Comparison of ENCODE assay signal across 30 cellular contexts in the genomic region with DNA sequence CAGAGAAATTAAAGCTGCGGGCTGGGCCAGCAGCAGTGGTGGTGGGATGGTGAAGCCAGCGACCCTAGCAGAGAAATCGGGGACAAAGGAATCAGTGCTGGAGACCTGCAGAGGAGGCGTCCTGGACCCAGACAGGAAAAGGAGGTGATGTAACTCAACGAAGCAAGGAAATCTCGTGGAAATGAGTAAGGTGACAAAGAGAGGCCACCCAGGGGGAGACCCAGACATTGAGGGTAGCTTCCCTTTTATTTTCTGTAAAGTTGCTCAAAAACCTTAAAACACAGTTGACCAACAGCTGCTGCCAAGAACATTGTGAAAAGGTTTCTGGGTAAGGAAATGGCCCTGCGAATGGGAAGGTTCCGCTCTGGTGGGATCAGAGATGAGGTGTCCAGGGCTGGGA. TPM values are rescaled to one million over a fixed set of nuclear protein-coding genes. Genes with fewer than 3 reads are reported as not detected.
DNase-seq lines count a peak whose midpoint lies in the region; ATAC-seq, FAIRE-seq and TF ChIP-seq lines count a peak whose summit lies in the region.
"Had no signal": no experiment of that assay in that cellular context is flagged by ENCODE, and none has a peak within 500 bp of the region (broad histone marks: within the 10 kb centered on the region; RNA-seq: fewer than 3 reads in every experiment).

No MANE protein-coding gene starts in this region.

- H3K36me3 ChIP-seq in astrocyte (ENCODE audit: insufficient read depth, low read length), result no peaks in the 10 kb centered on the region
- H3K36me3 ChIP-seq in neuronal stem cell (replicated peaks in 1 of 2; ENCODE audit: control insufficient read depth in 2 of 2, insufficient read depth in 2 of 2, low read length in 2 of 2), result no peaks in the 10 kb centered on the region
- no peaks in the 10 kb centered on the region for H3K36me3 ChIP-seq in Karpas-422 (ENCODE audit: insufficient read depth, low read length)
- H3K36me3 ChIP-seq: ascending aorta, sigmoid colon, suprapubic skin had no signal

- H3K9me3 Mint-ChIP-seq in astrocyte (ENCODE audit: unreplicated experiment), result no peaks in the 10 kb centered on the region
- H3K9me3 Mint-ChIP-seq in activated naive CD8-positive, alpha-beta T cell treated with anti-CD3 and anti-CD28 coated beads for 36 hours, result no peaks in the 10 kb centered on the region
- H3K9me3 Mint-ChIP-seq: activated naive CD8-positive, alpha-beta T cell treated with anti-CD3 and anti-CD28 coated beads, Interleukin-2, amount 10 ng/mL, durations not matched to agents 7 days and 5 days; stimulated activated memory B cell treated with anti-CD40 and anti-IgM and Interleukin-4, amounts not matched to agents 10 μg/mL and 1 μg/mL and 100 μg/mL, for 72 hours; T-cell had no signal

- H3K79me2 ChIP-seq in astrocyte (ENCODE audit: insufficient read depth, low read length) (no peaks in the 10 kb centered on the region), Karpas-422 (ENCODE audit: low read length) (no peaks in the 10 kb centered on the region)

- H2AFZ ChIP-seq in astrocyte (ENCODE audit: low read depth, low read length) (no peak overlapping the region), neuronal stem cell (ENCODE audit: low read length) (no peak overlapping the region), Karpas-422 (ENCODE audit: low read length) (no peak overlapping the region)
- H2AFZ ChIP-seq: GM23248 had no signal

- H3K79me1 ChIP-seq in neuronal stem cell (ENCODE audit: low read depth, low read length), result no peaks in the 10 kb centered on the region

- peak overlapping the region; percentile 64 for H2BK15ac ChIP-seq in neuronal stem cell (ENCODE audit: low read length)

- no peaks in the 10 kb centered on the region for H3K4me1 Mint-ChIP-seq in astrocyte (ENCODE audit: low read depth, unreplicated experiment)
- H3K4me1 Mint-ChIP-seq in activated naive CD8-positive, alpha-beta T cell treated with anti-CD3 and anti-CD28 coated beads for 36 hours, result peaks cover 33% of the 10 kb centered on the region

- H2BK12ac ChIP-seq in neuronal stem cell (ENCODE audit: low read length), result no peak overlapping the region

- H3K27me3 Mint-ChIP-seq in astrocyte (ENCODE audit: low read depth, unreplicated experiment), result peaks cover 45% of the 10 kb centered on the region
- peaks cover 6% of the 10 kb centered on the region for H3K27me3 Mint-ChIP-seq in activated naive CD8-positive, alpha-beta T cell treated with anti-CD3 and anti-CD28 coated beads for 36 hours
- H3K27me3 Mint-ChIP-seq: stimulated activated memory B cell treated with anti-CD40 and anti-IgM and Interleukin-4, amounts not matched to agents 10 μg/mL and 1 μg/mL and 100 μg/mL, for 72 hours; T-cell had no signal

- H2BK5ac ChIP-seq in neuronal stem cell (ENCODE audit: low read length), result no peak overlapping the region

- no peak overlapping the region for H3K23ac ChIP-seq in neuronal stem cell (ENCODE audit: low read depth, low read length, poor library complexity)

- no peak overlapping the region for H2AK5ac ChIP-seq in neuronal stem cell (ENCODE audit: low read depth, low read length)

- no peak overlapping the region for H3K9ac ChIP-seq in astrocyte (ENCODE audit: low read length)
- no peak overlapping the region for H3K9ac ChIP-seq in neuronal stem cell (ENCODE audit: low read depth, low read length, poor library complexity)
- H3K9ac ChIP-seq in Karpas-422 (ENCODE audit: low read length), result no peak overlapping the region
- H3K9ac ChIP-seq: GM23248 had no signal

- no peak overlapping the region for H3K4me3 ChIP-seq in astrocyte (ENCODE audit: insufficient read depth, low read depth, low read length)
- H3K4me3 ChIP-seq in neuronal stem cell (ENCODE audit: low read length in 2 of 2), result no peak overlapping the region
- H3K4me3 ChIP-seq in Karpas-422 (ENCODE audit: low read length), result no peak overlapping the region
- H3K4me3 ChIP-seq: ascending aorta, dorsolateral prefrontal cortex, GM23248, psoas muscle, sigmoid colon, suprapubic skin had no signal

- H2BK120ac ChIP-seq in neuronal stem cell (ENCODE audit: low read depth, low read length), result no peak overlapping the region

- no peaks in the 10 kb centered on the region for H3K9me3 ChIP-seq in astrocyte (ENCODE audit: insufficient read depth, low read depth, low read length)
- no peaks in the 10 kb centered on the region for H3K9me3 ChIP-seq in neuronal stem cell (replicated peaks in 1 of 2; ENCODE audit: control insufficient read depth in 2 of 2, insufficient read depth in 1 of 2, low read depth in 1 of 2, low read length in 2 of 2)
- H3K9me3 ChIP-seq in Karpas-422 (ENCODE audit: low read length), result no peaks in the 10 kb centered on the region
- H3K9me3 ChIP-seq: ascending aorta, psoas muscle, sigmoid colon, suprapubic skin had no signal

- H3K4me1 ChIP-seq in astrocyte (ENCODE audit: insufficient read depth, low read length), result no peaks in the 10 kb centered on the region
- peaks cover 3 to 4% of the 10 kb centered on the region in 2 donors for H3K4me1 ChIP-seq in neuronal stem cell (ENCODE audit: control insufficient read depth in 2 of 2, insufficient read depth in 1 of 2, low read depth in 1 of 2, low read length in 2 of 2)
- H3K4me1 ChIP-seq in Karpas-422 (ENCODE audit: low read length), result peaks cover 5% of the 10 kb centered on the region

- H3K4me3 Mint-ChIP-seq in astrocyte (ENCODE audit: unreplicated experiment), result no peak overlapping the region
- H3K4me3 Mint-ChIP-seq in activated naive CD8-positive, alpha-beta T cell treated with anti-CD3 and anti-CD28 coated beads for 36 hours, result no peak overlapping the region
- H3K4me3 Mint-ChIP-seq: activated naive CD8-positive, alpha-beta T cell treated with anti-CD3 and anti-CD28 coated beads, Interleukin-2, amount 10 ng/mL, durations not matched to agents 7 days and 5 days; stimulated activated memory B cell treated with anti-CD40 and anti-IgM and Interleukin-4, amounts not matched to agents 10 μg/mL and 1 μg/mL and 100 μg/mL, for 72 hours; T-cell had no signal

- no peak overlapping the region for H4K8ac ChIP-seq in neuronal stem cell (ENCODE audit: low read depth, low read length)

- no CpG with 5 or more reads among the region's 8 CpGs for WGBS in neuronal stem cell (ENCODE audit: extremely low coverage in 2 of 2, insufficient read length in 2 of 2, insufficient replicate concordance in 1 of 2), 2 donors

- no peak for FAIRE-seq in astrocyte (lab: Jason Lieb, UNC)
- FAIRE-seq: GM18507, TTC549 had no signal

- no peak for TF ChIP-seq CTCF in astrocyte (IDR thresholded peaks at IDR 0.05; ENCODE audit: insufficient read depth, low read depth, low read length)

- H4K20me1 ChIP-seq in astrocyte (ENCODE audit: insufficient read depth, low read length) (no peaks in the 10 kb centered on the region), Karpas-422 (ENCODE audit: insufficient read depth, low read depth, low read length) (no peaks in the 10 kb centered on the region)

- H3K4me2 ChIP-seq in astrocyte (ENCODE audit: low read length) (no peak overlapping the region), neuronal stem cell (ENCODE audit: insufficient read depth, low read length, poor library complexity, severe bottlenecking) (no peak overlapping the region), Karpas-422 (ENCODE audit: low read depth, low read length, poor library complexity, severe bottlenecking) (no peak overlapping the region)

- H3K36me3 Mint-ChIP-seq in astrocyte (ENCODE audit: low read depth, unreplicated experiment), result no peaks in the 10 kb centered on the region
- no peaks in the 10 kb centered on the region for H3K36me3 Mint-ChIP-seq in activated naive CD8-positive, alpha-beta T cell treated with anti-CD3 and anti-CD28 coated beads for 36 hours
- H3K36me3 Mint-ChIP-seq: activated naive CD8-positive, alpha-beta T cell treated with anti-CD3 and anti-CD28 coated beads, Interleukin-2, amount 10 ng/mL, durations not matched to agents 7 days and 5 days; stimulated activated memory B cell treated with anti-CD40 and anti-IgM and Interleukin-4, amounts not matched to agents 10 μg/mL and 1 μg/mL and 100 μg/mL, for 72 hours; T-cell had no signal

- H4K91ac ChIP-seq in neuronal stem cell (ENCODE audit: low read depth, low read length, poor library complexity), result no peak overlapping the region

- H3K4ac ChIP-seq in neuronal stem cell (ENCODE audit: low read length), result no peak overlapping the region

- ATAC-seq in HG02571 (IDR thresholded peaks at IDR 0.05; ENCODE audit: unreplicated experiment), result no peak
- ATAC-seq: psoas muscle; stimulated activated memory B cell treated with anti-CD40 and anti-IgM and Interleukin-4, amounts not matched to agents 10 μg/mL and 1 μg/mL and 100 μg/mL, for 72 hours; T-cell had no signal

- H3K27ac Mint-ChIP-seq in astrocyte (ENCODE audit: unreplicated experiment), result peak overlapping the region; percentile 12
- H3K27ac Mint-ChIP-seq in activated naive CD8-positive, alpha-beta T cell treated with anti-CD3 and anti-CD28 coated beads for 36 hours, result no peak overlapping the region
- H3K27ac Mint-ChIP-seq: activated naive CD8-positive, alpha-beta T cell treated with anti-CD3 and anti-CD28 coated beads, Interleukin-2, amount 10 ng/mL, durations not matched to agents 7 days and 5 days; stimulated activated memory B cell treated with anti-CD40 and anti-IgM and Interleukin-4, amounts not matched to agents 10 μg/mL and 1 μg/mL and 100 μg/mL, for 72 hours; T-cell had no signal

- H3K27me3 ChIP-seq in astrocyte (ENCODE audit: insufficient read depth, low read length) (peaks cover 4% of the 10 kb centered on the region), neuronal stem cell (ENCODE audit: control insufficient read depth in 3 of 3, insufficient read depth in 3 of 3, low read depth in 1 of 3, low read length in 3 of 3) (peaks cover 0 to 12% (median 5%) of the 10 kb centered on the region in 3 experiments), Karpas-422 (ENCODE audit: low read length) (no peaks in the 10 kb centered on the region)
- H3K27me3 ChIP-seq: ascending aorta, dorsolateral prefrontal cortex had no signal

- DNase-seq in CD1c-positive myeloid dendritic cell (ENCODE audit: extremely low spot score), result peak; percentile 92
- DNase-seq in NOMO-1 (lab: John Stamatoyannopoulos, UW; ENCODE audit: unreplicated experiment in 2 of 2), result peak; percentile 86 to 93
- DNase-seq in astrocyte (ENCODE audit: low read depth), result no peak
- no peak for DNase-seq in neuronal stem cell (ENCODE audit: low spot score)
- DNase-seq in activated naive CD8-positive, alpha-beta T cell treated with anti-CD3 and anti-CD28 coated beads for 36 hours, result no peak
- DNase-seq in T-helper 9 cell, result no peak
- DNase-seq in Karpas-422, result no peak
- DNase-seq: activated CD4-positive, alpha-beta T cell treated with anti-CD3 and anti-CD28 coated beads, Interleukin-2, amount 50 U/mL, for 48 hours; activated effector memory CD4-positive, alpha-beta T cell treated with Interleukin-2 at 50 U/mL for 16 hours; activated naive CD8-positive, alpha-beta T cell treated with anti-CD3 and anti-CD28 coated beads, Interleukin-2, amount 10 ng/mL, durations not matched to agents 7 days and 5 days; central memory CD4-positive, alpha-beta T cell; DND-41; dorsolateral prefrontal cortex; GM23248; mesenchymal stem cell; NCI-H2081; NCI-H2227 treated with DMSO at 0.1 percent for 48 hours; NCI-H774; psoas muscle; sigmoid colon; stimulated activated CD4-positive, alpha-beta T cell treated with anti-CD3 and anti-CD28 coated beads, Interleukin-4, amount 100 ng/mL, for 4 hours; T-cell had no signal

- H3K18ac ChIP-seq in neuronal stem cell (ENCODE audit: low read length), result no peak overlapping the region

- H3K27ac ChIP-seq in astrocyte (ENCODE audit: low read depth, low read length) (no peak overlapping the region), neuronal stem cell (replicated peaks; ENCODE audit: low read length) (no peak overlapping the region), Karpas-422 (ENCODE audit: low read length) (no peak overlapping the region)
- H3K27ac ChIP-seq: ascending aorta, C4-2B, dorsolateral prefrontal cortex, GM23248, psoas muscle, sigmoid colon, suprapubic skin had no signal

- no peak overlapping the region for H3K14ac ChIP-seq in neuronal stem cell (ENCODE audit: low read length)

- no peaks in the 10 kb centered on the region for H3K9me2 ChIP-seq in Karpas-422 (replicated peaks; ENCODE audit: insufficient read depth, low read length)

RNA-seq across cellular contexts. Expression of a gene that starts 13.3 kb away (rescaled TPM):
- not detected in 2 replicates for total RNA-seq in astrocyte
- not detected for polyA plus RNA-seq in neuronal stem cell (2013, experiment 1 of 2)
- polyA plus RNA-seq in neuronal stem cell (2013, experiment 2 of 2), result not detected
- not detected for total RNA-seq in activated naive CD8-positive, alpha-beta T cell treated with anti-CD3 and anti-CD28 coated beads for 36 hours
- total RNA-seq in Karpas-422 (2014; rRNA removed; shearing (Covaris generic); ENCODE audit: low replicate concordance), result not detected in 2 replicates
- total RNA-seq: ascending aorta, GM23248, sigmoid colon, suprapubic skin had no signal
- polyA plus RNA-seq: GM23248 had no signal

RNA-seq across cellular contexts. Expression of a gene that starts 18.7 kb away (rescaled TPM):
- total RNA-seq in astrocyte, result 48.6 and 49.6 TPM in 2 replicates
- 15.8 TPM for polyA plus RNA-seq in neuronal stem cell (2013, experiment 1 of 2)
- polyA plus RNA-seq in neuronal stem cell (2013, experiment 2 of 2), result 14.9 TPM
- 10 to 100 TPM; 73.3 to 73.5 TPM for total RNA-seq in activated naive CD8-positive, alpha-beta T cell treated with anti-CD3 and anti-CD28 coated beads for 36 hours
- 36.5 and 61.3 TPM in 2 replicates for total RNA-seq in Karpas-422 (2014; rRNA removed; shearing (Covaris generic); ENCODE audit: low replicate concordance)

RNA-seq across cellular contexts. Expression of a gene that starts 21.3 kb away (rescaled TPM):
- total RNA-seq in astrocyte, result not detected in 2 replicates
- polyA plus RNA-seq in neuronal stem cell (2013, experiment 1 of 2), result not detected
- not detected for polyA plus RNA-seq in neuronal stem cell (2013, experiment 2 of 2)
- not detected for total RNA-seq in activated naive CD8-positive, alpha-beta T cell treated with anti-CD3 and anti-CD28 coated beads for 36 hours
- total RNA-seq in Karpas-422 (2014; rRNA removed; shearing (Covaris generic); ENCODE audit: low replicate concordance), result not detected in 2 replicates
- total RNA-seq: activated naive CD8-positive, alpha-beta T cell treated with anti-CD3 and anti-CD28 coated beads, Interleukin-2, amount 10 ng/mL, durations not matched to agents 7 days and 5 days; ascending aorta; GM23248 had no signal
- polyA plus RNA-seq: GM23248 had no signal

RNA-seq across cellular contexts. Expression of a gene that starts 22.1 kb away (rescaled TPM):
- not detected in 2 replicates for total RNA-seq in astrocyte
- not detected for polyA plus RNA-seq in neuronal stem cell (2013, experiment 1 of 2)
- not detected for polyA plus RNA-seq in neuronal stem cell (2013, experiment 2 of 2)
- total RNA-seq in activated naive CD8-positive, alpha-beta T cell treated with anti-CD3 and anti-CD28 coated beads for 36 hours, result 1 to 10 TPM in 1 of 2 experiments, under 1 TPM in 1; 0.99 to 1.4 TPM
- total RNA-seq in Karpas-422 (2014; rRNA removed; shearing (Covaris generic); ENCODE audit: low replicate concordance), result 0.65 TPM in 1 of 2 replicates, not detected in the other
- total RNA-seq: ascending aorta, GM23248, psoas muscle, sigmoid colon, urinary bladder had no signal
- polyA plus RNA-seq: GM23248 had no signal

RNA-seq across cellular contexts. Expression of a gene that starts 25.1 kb away (rescaled TPM):
- total RNA-seq in astrocyte, result 110 and 121 TPM in 2 replicates
- 57.8 TPM for polyA plus RNA-seq in neuronal stem cell (2013, experiment 1 of 2)
- polyA plus RNA-seq in neuronal stem cell (2013, experiment 2 of 2), result 52.6 TPM
- 10 to 100 TPM; 83.3 to 83.8 TPM for total RNA-seq in activated naive CD8-positive, alpha-beta T cell treated with anti-CD3 and anti-CD28 coated beads for 36 hours
- total RNA-seq in Karpas-422 (2014; rRNA removed; shearing (Covaris generic); ENCODE audit: low replicate concordance), result 52.1 and 116 TPM in 2 replicates

Comparison
In these comparisons a context has a peak if more than half of its experiments do, and no peak if none do; other contexts are left out.
1. DNase-seq: peak in CD1c-positive myeloid dendritic cell (single experiment) and NOMO-1 (2 of 2); none in astrocyte (single experiment), neuronal stem cell (single experiment), activated naive CD8-positive, alpha-beta T cell treated with anti-CD3 and anti-CD28 coated beads for 36 hours (single experiment), T-helper 9 cell (single experiment) and Karpas-422 (single experiment).